Comparison of ENCODE assay signal across 2 cellular contexts in the genomic region with DNA sequence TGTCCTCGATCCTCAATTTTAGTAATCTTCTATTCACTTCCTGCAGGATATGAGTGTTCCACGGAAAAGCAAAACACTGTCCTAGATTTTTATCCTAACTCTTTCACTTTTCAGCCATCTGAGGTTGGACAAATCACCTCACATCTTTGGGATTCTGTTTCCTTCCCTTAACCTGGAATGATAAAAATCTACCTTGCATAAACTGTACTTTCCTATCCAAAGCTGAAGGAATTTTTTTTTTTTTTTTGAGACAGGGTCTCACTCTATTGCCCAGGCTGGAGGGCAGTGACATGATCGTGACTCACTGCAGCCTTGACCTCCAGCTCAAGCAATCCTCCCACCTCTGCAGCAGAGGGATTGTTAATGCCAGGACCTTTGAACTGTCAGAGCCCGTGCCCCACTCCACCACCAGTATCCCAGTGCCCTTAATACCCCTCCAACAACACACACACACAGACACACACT.
TF ChIP-seq lines count a peak whose summit lies in the region.

No MANE protein-coding gene starts in this region.

TF ChIP-seq in A549, 52 proteins besides CTCF, POLR2A, EP300 and RAD21:
- TF ChIP-seq USF2 (IDR thresholded peaks at IDR 0.05) (no peak), POLR2AphosphoS2 (conservative IDR thresholded peaks at IDR 0.05; ENCODE audit: low read length) (no peak), HOXB5 (CRISPR knock-in tag; IDR thresholded peaks at IDR 0.05) (no peak), HOXB13 (CRISPR knock-in tag; IDR thresholded peaks at IDR 0.05; ENCODE audit: low read depth) (no peak), CHD4 (IDR thresholded peaks at IDR 0.05; ENCODE audit: borderline replicate concordance) (no peak), HOXA7 (CRISPR knock-in tag; IDR thresholded peaks at IDR 0.05) (no peak), EHF (CRISPR knock-in tag; IDR thresholded peaks at IDR 0.05) (no peak), REST (IDR thresholded peaks at IDR 0.05) (no peak), KDM1A (IDR thresholded peaks at IDR 0.05; ENCODE audit: low read depth) (no peak), PBX3 (IDR thresholded peaks at IDR 0.05) (no peak), CEBPB (IDR thresholded peaks at IDR 0.05) (no peak), BHLHE40 (IDR thresholded peaks at IDR 0.05; ENCODE audit: low read depth, low read length) (no peak), NPAS2 (CRISPR knock-in tag; IDR thresholded peaks at IDR 0.05; ENCODE audit: borderline replicate concordance) (no peak), PHF8 (IDR thresholded peaks at IDR 0.05; ENCODE audit: borderline replicate concordance, low read depth) (no peak), MAFK (IDR thresholded peaks at IDR 0.05; ENCODE audit: partially characterized antibody) (no peak), RARB (CRISPR knock-in tag; IDR thresholded peaks at IDR 0.05) (no peak), ZSCAN20 (CRISPR knock-in tag; IDR thresholded peaks at IDR 0.05) (no peak), HDAC2 (IDR thresholded peaks at IDR 0.05) (no peak), JUN (IDR thresholded peaks at IDR 0.05) (no peak)

TF ChIP-seq in K562, 482 proteins besides CTCF, POLR2A, EP300 and RAD21 (continues in another document):
- TF ChIP-seq MYBL2 (IDR thresholded peaks at IDR 0.05; ENCODE audit: low read depth) (no peak), MYBL2 (CRISPR knock-in tag; IDR thresholded peaks at IDR 0.05; ENCODE audit: borderline replicate concordance) (no peak), ZZZ3 (IDR thresholded peaks at IDR 0.05) (no peak), STAT5A (IDR thresholded peaks at IDR 0.05; ENCODE audit: borderline replicate concordance, low read length) (no peak), ZNF316 (IDR thresholded peaks at IDR 0.05) (no peak), ARID1B (IDR thresholded peaks at IDR 0.05) (0 out of 2 replicates have a peak, but pooled peaks have one; percentile 20), NR1H2 (CRISPR knock-in tag; IDR thresholded peaks at IDR 0.05) (no peak), XRCC4 (IDR thresholded peaks at IDR 0.05; ENCODE audit: extremely low read depth, insufficient read depth, insufficient read length) (no peak), NFIX (CRISPR knock-in tag; IDR thresholded peaks at IDR 0.05; ENCODE audit: low read depth) (no peak), FOXM1 (IDR thresholded peaks at IDR 0.05; ENCODE audit: low read depth) (no peak), FOXM1 (CRISPR knock-in tag; IDR thresholded peaks at IDR 0.05; ENCODE audit: low read depth) (no peak), NUFIP1 (IDR thresholded peaks at IDR 0.05; ENCODE audit: partially characterized antibody) (no peak), JUN (IDR thresholded peaks at IDR 0.05; ENCODE audit: borderline replicate concordance, low read depth, low read length) (peak; percentile 36; the same call in 1 of the 2 replicates), JUN (CRISPR knock-in tag; IDR thresholded peaks at IDR 0.05; ENCODE audit: borderline replicate concordance) (no peak), TBL1XR1 (IDR thresholded peaks at IDR 0.05; ENCODE audit: low read length in 2 of 2) (no peak), FOSL1 (tag; conservative IDR thresholded peaks at IDR 0.05) (peak; percentile 87), RCOR1 (IDR thresholded peaks at IDR 0.05; ENCODE audit: borderline replicate concordance in 1 of 2, low read depth in 2 of 2, low read length in 2 of 2) (no peak), ZNF586 (CRISPR knock-in tag; conservative IDR thresholded peaks at IDR 0.05) (no peak), NONO (IDR thresholded peaks at IDR 0.05; ENCODE audit: low read depth in 2 of 2, low read length in 1 of 2) (no peak), DACH1 (IDR thresholded peaks at IDR 0.05; ENCODE audit: partially characterized antibody) (no peak), TFAM (CRISPR knock-in tag; conservative IDR thresholded peaks at IDR 0.05) (no peak), ZNF444 (CRISPR knock-in tag; IDR thresholded peaks at IDR 0.05) (no peak), L3MBTL2 (IDR thresholded peaks at IDR 0.05) (no peak), SIRT6 (IDR thresholded peaks at IDR 0.05; ENCODE audit: low read depth, low read length) (no peak), HES1 (IDR thresholded peaks at IDR 0.05; ENCODE audit: low read depth) (no peak), ZNF23 (CRISPR knock-in tag; IDR thresholded peaks at IDR 0.05) (no peak), EGR1 (conservative IDR thresholded peaks at IDR 0.05) (0 out of 2 replicates have a peak, but pooled peaks have one; percentile 26), MCM5 (IDR thresholded peaks at IDR 0.05; ENCODE audit: low read depth) (no peak), ZNF584 (CRISPR knock-in tag; IDR thresholded peaks at IDR 0.05; ENCODE audit: low read depth) (no peak), SMARCA4 (IDR thresholded peaks at IDR 0.05) (0 out of 2 replicates have a peak, but pooled peaks have one; percentile 33), TRIM24 (IDR thresholded peaks at IDR 0.05) (no peak), TCF7L2 (IDR thresholded peaks at IDR 0.05; ENCODE audit: low read depth, low read length) (no peak), ELF2 (CRISPR knock-in tag; IDR thresholded peaks at IDR 0.05) (no peak), GTF2B (IDR thresholded peaks at IDR 0.05; ENCODE audit: extremely low read depth, insufficient read length) (no peak), SMAD1 (IDR thresholded peaks at IDR 0.05; ENCODE audit: low read depth, low read length, partially characterized antibody) (no peak), E4F1 (CRISPR knock-in tag; IDR thresholded peaks at IDR 0.05; ENCODE audit: borderline replicate concordance) (no peak), ARHGAP35 (IDR thresholded peaks at IDR 0.05; ENCODE audit: partially characterized antibody) (no peak), SMAD3 (CRISPR knock-in tag; conservative IDR thresholded peaks at IDR 0.05) (no peak), CGGBP1 (CRISPR knock-in tag; IDR thresholded peaks at IDR 0.05) (no peak), ZNF384 (IDR thresholded peaks at IDR 0.05; ENCODE audit: low read depth, low read length) (peak; percentile 68; the same call in 1 of the 2 replicates), RBM22 (IDR thresholded peaks at IDR 0.05; ENCODE audit: low read depth, low read length, poor library complexity, severe bottlenecking) (no peak), ZNF121 (CRISPR knock-in tag; conservative IDR thresholded peaks at IDR 0.05) (peak; percentile 98), CREB1 (IDR thresholded peaks at IDR 0.05) (no peak), CREB1 (CRISPR knock-in tag; IDR thresholded peaks at IDR 0.05) (no peak), HNRNPH1 (optimal IDR thresholded peaks at IDR 0.05; ENCODE audit: low read depth, low read length) (no peak), ZNF75A (CRISPR knock-in tag; IDR thresholded peaks at IDR 0.05) (no peak)
- TF ChIP-seq, protein P1, sequence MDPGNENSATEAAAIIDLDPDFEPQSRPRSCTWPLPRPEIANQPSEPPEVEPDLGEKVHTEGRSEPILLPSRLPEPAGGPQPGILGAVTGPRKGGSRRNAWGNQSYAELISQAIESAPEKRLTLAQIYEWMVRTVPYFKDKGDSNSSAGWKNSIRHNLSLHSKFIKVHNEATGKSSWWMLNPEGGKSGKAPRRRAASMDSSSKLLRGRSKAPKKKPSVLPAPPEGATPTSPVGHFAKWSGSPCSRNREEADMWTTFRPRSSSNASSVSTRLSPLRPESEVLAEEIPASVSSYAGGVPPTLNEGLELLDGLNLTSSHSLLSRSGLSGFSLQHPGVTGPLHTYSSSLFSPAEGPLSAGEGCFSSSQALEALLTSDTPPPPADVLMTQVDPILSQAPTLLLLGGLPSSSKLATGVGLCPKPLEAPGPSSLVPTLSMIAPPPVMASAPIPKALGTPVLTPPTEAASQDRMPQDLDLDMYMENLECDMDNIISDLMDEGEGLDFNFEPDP (CRISPR knock-in tag; IDR thresholded peaks at IDR 0.05), result no peak
- TF ChIP-seq, protein P2, sequence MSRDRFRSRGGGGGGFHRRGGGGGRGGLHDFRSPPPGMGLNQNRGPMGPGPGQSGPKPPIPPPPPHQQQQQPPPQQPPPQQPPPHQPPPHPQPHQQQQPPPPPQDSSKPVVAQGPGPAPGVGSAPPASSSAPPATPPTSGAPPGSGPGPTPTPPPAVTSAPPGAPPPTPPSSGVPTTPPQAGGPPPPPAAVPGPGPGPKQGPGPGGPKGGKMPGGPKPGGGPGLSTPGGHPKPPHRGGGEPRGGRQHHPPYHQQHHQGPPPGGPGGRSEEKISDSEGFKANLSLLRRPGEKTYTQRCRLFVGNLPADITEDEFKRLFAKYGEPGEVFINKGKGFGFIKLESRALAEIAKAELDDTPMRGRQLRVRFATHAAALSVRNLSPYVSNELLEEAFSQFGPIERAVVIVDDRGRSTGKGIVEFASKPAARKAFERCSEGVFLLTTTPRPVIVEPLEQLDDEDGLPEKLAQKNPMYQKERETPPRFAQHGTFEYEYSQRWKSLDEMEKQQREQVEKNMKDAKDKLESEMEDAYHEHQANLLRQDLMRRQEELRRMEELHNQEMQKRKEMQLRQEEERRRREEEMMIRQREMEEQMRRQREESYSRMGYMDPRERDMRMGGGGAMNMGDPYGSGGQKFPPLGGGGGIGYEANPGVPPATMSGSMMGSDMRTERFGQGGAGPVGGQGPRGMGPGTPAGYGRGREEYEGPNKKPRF (IDR thresholded peaks at IDR 0.05; ENCODE audit: low read depth, low read length), result no peak
- TF ChIP-seq, protein P3, sequence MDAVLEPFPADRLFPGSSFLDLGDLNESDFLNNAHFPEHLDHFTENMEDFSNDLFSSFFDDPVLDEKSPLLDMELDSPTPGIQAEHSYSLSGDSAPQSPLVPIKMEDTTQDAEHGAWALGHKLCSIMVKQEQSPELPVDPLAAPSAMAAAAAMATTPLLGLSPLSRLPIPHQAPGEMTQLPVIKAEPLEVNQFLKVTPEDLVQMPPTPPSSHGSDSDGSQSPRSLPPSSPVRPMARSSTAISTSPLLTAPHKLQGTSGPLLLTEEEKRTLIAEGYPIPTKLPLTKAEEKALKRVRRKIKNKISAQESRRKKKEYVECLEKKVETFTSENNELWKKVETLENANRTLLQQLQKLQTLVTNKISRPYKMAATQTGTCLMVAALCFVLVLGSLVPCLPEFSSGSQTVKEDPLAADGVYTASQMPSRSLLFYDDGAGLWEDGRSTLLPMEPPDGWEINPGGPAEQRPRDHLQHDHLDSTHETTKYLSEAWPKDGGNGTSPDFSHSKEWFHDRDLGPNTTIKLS (IDR thresholded peaks at IDR 0.05; ENCODE audit: borderline replicate concordance, low read depth), result no peak
- TF ChIP-seq, protein P4, sequence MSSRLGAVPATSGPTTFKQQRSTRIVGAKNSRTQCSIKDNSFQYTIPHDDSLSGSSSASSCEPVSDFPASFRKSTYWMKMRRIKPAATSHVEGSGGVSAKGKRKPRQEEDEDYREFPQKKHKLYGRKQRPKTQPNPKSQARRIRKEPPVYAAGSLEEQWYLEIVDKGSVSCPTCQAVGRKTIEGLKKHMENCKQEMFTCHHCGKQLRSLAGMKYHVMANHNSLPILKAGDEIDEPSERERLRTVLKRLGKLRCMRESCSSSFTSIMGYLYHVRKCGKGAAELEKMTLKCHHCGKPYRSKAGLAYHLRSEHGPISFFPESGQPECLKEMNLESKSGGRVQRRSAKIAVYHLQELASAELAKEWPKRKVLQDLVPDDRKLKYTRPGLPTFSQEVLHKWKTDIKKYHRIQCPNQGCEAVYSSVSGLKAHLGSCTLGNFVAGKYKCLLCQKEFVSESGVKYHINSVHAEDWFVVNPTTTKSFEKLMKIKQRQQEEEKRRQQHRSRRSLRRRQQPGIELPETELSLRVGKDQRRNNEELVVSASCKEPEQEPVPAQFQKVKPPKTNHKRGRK (tag; IDR thresholded peaks at IDR 0.05), result no peak
- TF ChIP-seq, protein P5, sequence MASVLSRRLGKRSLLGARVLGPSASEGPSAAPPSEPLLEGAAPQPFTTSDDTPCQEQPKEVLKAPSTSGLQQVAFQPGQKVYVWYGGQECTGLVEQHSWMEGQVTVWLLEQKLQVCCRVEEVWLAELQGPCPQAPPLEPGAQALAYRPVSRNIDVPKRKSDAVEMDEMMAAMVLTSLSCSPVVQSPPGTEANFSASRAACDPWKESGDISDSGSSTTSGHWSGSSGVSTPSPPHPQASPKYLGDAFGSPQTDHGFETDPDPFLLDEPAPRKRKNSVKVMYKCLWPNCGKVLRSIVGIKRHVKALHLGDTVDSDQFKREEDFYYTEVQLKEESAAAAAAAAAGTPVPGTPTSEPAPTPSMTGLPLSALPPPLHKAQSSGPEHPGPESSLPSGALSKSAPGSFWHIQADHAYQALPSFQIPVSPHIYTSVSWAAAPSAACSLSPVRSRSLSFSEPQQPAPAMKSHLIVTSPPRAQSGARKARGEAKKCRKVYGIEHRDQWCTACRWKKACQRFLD (CRISPR knock-in tag; IDR thresholded peaks at IDR 0.05), result no peak
